In genomic region chr6:70955441-70956190, GRCh38 we compare ENCODE assay signal across 8 cellular contexts. TPM values are rescaled to one million over a fixed set of nuclear protein-coding genes. Genes with fewer than 3 reads are reported as not detected.
DNase-seq lines count a peak whose midpoint lies in the region; ATAC-seq and TF ChIP-seq lines count a peak whose summit lies in the region.

No MANE protein-coding gene starts in this region.

- TF ChIP-seq CTCF in KMS-11 (conservative IDR thresholded peaks at IDR 0.05; ENCODE audit: low read depth, low read length), result peak; percentile 61
- peak; percentile 89 for TF ChIP-seq CTCF in RWPE2 (IDR thresholded peaks at IDR 0.05; ENCODE audit: poor library complexity, severe bottlenecking)
- peak; percentile 54 for TF ChIP-seq CTCF in neutrophil (IDR thresholded peaks at IDR 0.05)

- H3K36me3 ChIP-seq in GM23248 (ENCODE audit: low read depth) (no peaks in the 10 kb centered on the region), KMS-11 (ENCODE audit: insufficient read depth) (no peaks in the 10 kb centered on the region), RWPE2 (ENCODE audit: low read depth) (no peaks in the 10 kb centered on the region), neutrophil (no peaks in the 10 kb centered on the region), stomach smooth muscle (ENCODE audit: control insufficient read depth in 2 of 2, insufficient read depth in 2 of 2, low read length in 2 of 2) (no peaks in the 10 kb centered on the region)

- H3K9ac ChIP-seq in GM23248, result no peak overlapping the region
- H3K9ac ChIP-seq in KMS-11, result no peak overlapping the region
- H3K9ac ChIP-seq in stomach smooth muscle (ENCODE audit: low read length in 2 of 2), result no peak overlapping the region

- H3K4me1 ChIP-seq in GM23248 (ENCODE audit: insufficient read depth) (no peaks in the 10 kb centered on the region), KMS-11 (ENCODE audit: low read depth, poor library complexity, severe bottlenecking) (no peaks in the 10 kb centered on the region), RWPE2 (ENCODE audit: insufficient read depth, poor library complexity, severe bottlenecking) (no peaks in the 10 kb centered on the region), neutrophil (ENCODE audit: control insufficient read depth in 1 of 2, insufficient read depth in 1 of 2, low read depth in 1 of 2, low read length in 1 of 2) (peaks cover 20 to 23% of the 10 kb centered on the region in 2 experiments), stomach smooth muscle (ENCODE audit: control insufficient read depth, insufficient read depth, low read length) (peaks cover 17% of the 10 kb centered on the region)

- H3K79me2 ChIP-seq in GM23248 (ENCODE audit: insufficient read depth) (no peaks in the 10 kb centered on the region), KMS-11 (ENCODE audit: insufficient read depth, low read depth) (no peaks in the 10 kb centered on the region)

- no peaks in the 10 kb centered on the region for H3K9me3 ChIP-seq in GM23248 (ENCODE audit: low read depth)
- no peaks in the 10 kb centered on the region for H3K9me3 ChIP-seq in RWPE2 (ENCODE audit: severe bottlenecking)
- H3K9me3 ChIP-seq in neutrophil, result no peaks in the 10 kb centered on the region
- no peaks in the 10 kb centered on the region for H3K9me3 ChIP-seq in stomach smooth muscle (ENCODE audit: control insufficient read depth in 2 of 2, low read length in 2 of 2)

- in situ Hi-C loops in GM23248 (cut with MboI), result no loop called here

- H3F3A ChIP-seq in GM23248 (ENCODE audit: insufficient read depth), result no peaks in the 10 kb centered on the region

- peak; percentile 78 for ATAC-seq in RWPE2 (ENCODE audit: low read depth)

- H3K27me3 ChIP-seq in GM23248 (replicated peaks; ENCODE audit: insufficient read depth), result peaks cover 64% of the 10 kb centered on the region
- H3K27me3 ChIP-seq in KMS-11 (ENCODE audit: insufficient read depth, low read depth), result no peaks in the 10 kb centered on the region
- H3K27me3 ChIP-seq in RWPE2 (ENCODE audit: insufficient read depth, poor library complexity, severe bottlenecking), result peaks cover 71% of the 10 kb centered on the region
- peaks cover 99% of the 10 kb centered on the region for H3K27me3 ChIP-seq in neutrophil
- peaks cover 14 to 34% of the 10 kb centered on the region in 2 donors for H3K27me3 ChIP-seq in stomach smooth muscle (ENCODE audit: control insufficient read depth in 1 of 2, insufficient read depth in 2 of 2, low read length in 2 of 2)

- H3K4me2 ChIP-seq in GM23248 (ENCODE audit: unreplicated experiment), result peak overlapping the region; percentile 81
- peak overlapping the region; percentile 57 for H3K4me2 ChIP-seq in KMS-11

- no peaks in the 10 kb centered on the region for H4K20me1 ChIP-seq in GM23248 (ENCODE audit: insufficient read depth)
- H4K20me1 ChIP-seq in KMS-11 (ENCODE audit: insufficient read depth), result no peaks in the 10 kb centered on the region

- H2AFZ ChIP-seq in GM23248, result peak overlapping the region; percentile 78
- H2AFZ ChIP-seq in KMS-11 (ENCODE audit: low read depth), result peak overlapping the region; percentile 79

- 2% methylated on average over 56 to 61 of the region's 65 CpGs for WGBS in GM23248 (ENCODE audit: low coverage in 1 of 2, low lambda C conversion rate in 2 of 2, missing lambda C conversion rate in 2 of 2), 2 experiments

- no peaks in the 10 kb centered on the region for H3K9me2 ChIP-seq in GM23248 (ENCODE audit: insufficient read depth)

- peak overlapping the region; percentile 65 for H3K4me3 ChIP-seq in GM23248
- no peak overlapping the region for H3K4me3 ChIP-seq in KMS-11 (IDR thresholded peaks at IDR 0.05; ENCODE audit: insufficient read depth, low read depth, low read length)
- H3K4me3 ChIP-seq in RWPE2 (ENCODE audit: severe bottlenecking), result peak overlapping the region; percentile 23
- H3K4me3 ChIP-seq in neutrophil (ENCODE audit: low read depth in 1 of 2, low read length in 1 of 2), result peak overlapping the region; percentile 40 to 57
- peak overlapping the region; percentile 66 to 74 for H3K4me3 ChIP-seq in stomach smooth muscle (ENCODE audit: low read length in 2 of 2)

- no peak overlapping the region for H3K27ac ChIP-seq in GM23248
- H3K27ac ChIP-seq in KMS-11, result no peak overlapping the region
- H3K27ac ChIP-seq in RWPE2 (ENCODE audit: poor library complexity, severe bottlenecking), result no peak overlapping the region
- H3K27ac ChIP-seq in neutrophil, result no peak overlapping the region
- H3K27ac ChIP-seq in stomach smooth muscle (ENCODE audit: low read length), result no peak overlapping the region

- DNase-seq in Daoy (ENCODE audit: low read depth), result peak; percentile 94
- DNase-seq in GM23248, result peak; percentile 83
- peak; percentile 76 for DNase-seq in RWPE2 (ENCODE audit: low spot score)
- peak; percentile 80 for DNase-seq in activated gamma-delta T cell treated with Interleukin-2 at 50 U/mL for 16 hours
- peak; percentile 80 for DNase-seq in germinal center (ENCODE audit: low spot score)

RNA-seq across cellular contexts. Expression of gene B3GAT2, which starts 1.2 kb away (rescaled TPM):
- 0.29 TPM in 1 of 2 replicates, not detected in the other for total RNA-seq in Daoy (2014; rRNA removed; shearing (Covaris generic))
- total RNA-seq in GM23248 (2014; rRNA removed; shearing (Covaris generic)), result not detected in 2 replicates
- 0.22 and 0.34 TPM in 2 replicates for polyA plus RNA-seq in GM23248 (2016; fragmentation: Nextera tagmentation; extraction: Ambion mirVana)
